8 cellular contexts compared by ENCODE assay signal in genomic region chr20:62436692-62437091, GRCh38. TPM values are rescaled to one million over a fixed set of nuclear protein-coding genes. Genes with fewer than 3 reads are reported as not detected.
"Had no signal": no experiment of that assay in that cellular context is flagged by ENCODE, and none has a peak within 500 bp of the region (broad histone marks: within the 10 kb centered on the region; RNA-seq: fewer than 3 reads in every experiment).

No MANE protein-coding gene starts in this region.

- H3K4me2 ChIP-seq: GM23338 had no signal

- H3K9me3 Mint-ChIP-seq: GM23338, HFFc6 had no signal

- DNase-seq: H9, HCEC 1CT, HFFc6, KG1 had no signal

- ATAC-seq: GM23338, K562 had no signal

- H3K27ac ChIP-seq: HL-60 had no signal

- H3K27ac Mint-ChIP-seq: GM23338, HFFc6 had no signal

- H3K4me3 Mint-ChIP-seq: GM23338, H9, HFFc6 had no signal

- H3K4me3 ChIP-seq: GM23338, K562 had no signal

- H2AFZ ChIP-seq: GM23338 had no signal

RNA-seq across cellular contexts. Expression of gene RBBP8NL, which starts 9.4 kb away (rescaled TPM):
- total RNA-seq: HFFc6, HT1080, K562 had no signal
- polyA plus RNA-seq: K562 had no signal

RNA-seq across cellular contexts. Expression of gene GATA5, which starts 39.1 kb away (rescaled TPM):
- total RNA-seq: HFFc6, HT1080 had no signal
